28 cellular contexts compared by ENCODE assay signal in genomic region chr1:44855742-44856141, GRCh38. TPM values are rescaled to one million over a fixed set of nuclear protein-coding genes. Genes with fewer than 3 reads are reported as not detected.
DNase-seq lines count a peak whose midpoint lies in the region; ATAC-seq, FAIRE-seq and TF ChIP-seq lines count a peak whose summit lies in the region.
"Had no signal": no experiment of that assay in that cellular context is flagged by ENCODE, and none has a peak within 500 bp of the region (broad histone marks: within the 10 kb centered on the region; RNA-seq: fewer than 3 reads in every experiment).

No MANE protein-coding gene starts in this region.

- H3K9ac ChIP-seq in keratinocyte (ENCODE audit: control insufficient read depth, extremely low read depth, insufficient read depth, low read length), result no peak overlapping the region
- H3K9ac ChIP-seq: BLaER1, GM23248, KMS-11, SK-N-SH had no signal

- no peak for FAIRE-seq in bronchial epithelial cell (lab: Jason Lieb, UNC)
- FAIRE-seq in keratinocyte (lab: Jason Lieb, UNC), result no peak
- no peak for FAIRE-seq in small intestine (lab: Jason Lieb, UNC)
- FAIRE-seq in frontal cortex (lab: Jason Lieb, UNC), result no peak
- FAIRE-seq: A204.1, G401.6 had no signal

- H3K4me3 ChIP-seq in bronchial epithelial cell (ENCODE audit: low read depth, low read length) (no peak overlapping the region), keratinocyte (ENCODE audit: control insufficient read depth in 2 of 3, extremely low read depth in 1 of 3, insufficient read depth in 2 of 3, low read depth in 1 of 3, low read length in 3 of 3) (no peak overlapping the region), small intestine (ENCODE audit: low read depth in 1 of 2, low read length in 2 of 2) (no peak overlapping the region)
- H3K4me3 ChIP-seq: BLaER1, GM23248 had no signal

- H3K36me3 ChIP-seq in bronchial epithelial cell (ENCODE audit: control insufficient read depth, insufficient read depth, low read length) (peaks cover 2% of the 10 kb centered on the region), keratinocyte (ENCODE audit: control insufficient read depth in 2 of 2, extremely low read depth in 1 of 2, insufficient read depth in 2 of 2, low read length in 2 of 2) (no peaks in the 10 kb centered on the region), small intestine (ENCODE audit: control insufficient read depth in 2 of 2, insufficient read depth in 2 of 2, low read length in 2 of 2) (no peaks in the 10 kb centered on the region)

- H3K4me1 ChIP-seq in keratinocyte (ENCODE audit: control insufficient read depth, extremely low read depth, insufficient read depth, low read length) (no peaks in the 10 kb centered on the region), small intestine (ENCODE audit: control insufficient read depth in 2 of 2, insufficient read depth in 1 of 2, low read depth in 1 of 2, low read length in 1 of 2) (no peaks in the 10 kb centered on the region)

- no peak overlapping the region for H3K4me2 ChIP-seq in keratinocyte (ENCODE audit: control insufficient read depth, extremely low read depth, insufficient read depth, low read depth, low read length)
- H3K4me2 ChIP-seq: BLaER1, KMS-11, SK-N-SH had no signal

- peak; percentile 12 for TF ChIP-seq CTCF in bronchial epithelial cell (IDR thresholded peaks at IDR 0.05; ENCODE audit: insufficient read depth, low read length, severe bottlenecking)
- TF ChIP-seq CTCF in keratinocyte (optimal IDR thresholded peaks at IDR 0.05 in 1 of 3, IDR thresholded peaks at IDR 0.05 in 1 of 3, conservative IDR thresholded peaks at IDR 0.05 in 1 of 3; ENCODE audit: extremely low read depth in 1 of 3, insufficient read depth in 2 of 3, low read length in 3 of 3), result peak in 2 of 3 experiments; percentile 14 to 48

- DNase-seq in HPDE6-E6E7 (ENCODE audit: extremely low spot score), result peak; percentile 45
- DNase-seq in bronchial epithelial cell (ENCODE audit: low read depth), result peak; percentile 61
- no peak for DNase-seq in keratinocyte (ENCODE audit: low read depth, low spot score)
- peak; percentile 70 for DNase-seq in small intestine
- no peak for DNase-seq in naive thymus-derived CD8-positive, alpha-beta T cell
- no peak for DNase-seq in frontal cortex (ENCODE audit: low spot score in 2 of 2)
- DNase-seq: CD4-positive, CD25-positive, alpha-beta regulatory T cell; DMS53; GM23248; H7; NCI-H1048; NCI-H1417 treated with DMSO at 0.1 percent for 48 hours; NCI-H1694 treated with DMSO at 0.1 percent for 48 hours; NCI-H2081; NCI-H226; NCI-H510A; NCI-H69; SIG-M5; SK-N-SH had no signal

- H4K20me1 ChIP-seq in keratinocyte (ENCODE audit: control insufficient read depth, extremely low read depth, insufficient read depth, low read length), result no peaks in the 10 kb centered on the region
- H4K20me1 ChIP-seq: BLaER1 had no signal

- no peak for ATAC-seq in HG02623 (IDR thresholded peaks at IDR 0.05; ENCODE audit: unreplicated experiment)
- no peak for ATAC-seq in naive thymus-derived CD8-positive, alpha-beta T cell
- ATAC-seq: Panc1 had no signal

- no peaks in the 10 kb centered on the region for H3K79me2 ChIP-seq in keratinocyte (ENCODE audit: control insufficient read depth, insufficient read depth, low read length)

- 76 to 81% (median 78%) methylated on average over 7 of the region's 7 CpGs for WGBS in small intestine, 3 donors

- no peaks in the 10 kb centered on the region for H3K27me3 Mint-ChIP-seq in naive thymus-derived CD8-positive, alpha-beta T cell
- H3K27me3 Mint-ChIP-seq: CD4-positive, CD25-positive, alpha-beta regulatory T cell; IgD-negative memory B cell had no signal

- H3K4me3 Mint-ChIP-seq in naive thymus-derived CD8-positive, alpha-beta T cell, result no peak overlapping the region
- H3K4me3 Mint-ChIP-seq: CD4-positive, CD25-positive, alpha-beta regulatory T cell; IgD-negative memory B cell had no signal

- no peaks in the 10 kb centered on the region for H3K9me1 ChIP-seq in keratinocyte (ENCODE audit: control insufficient read depth, extremely low read depth, insufficient read depth, low read length)

- no peaks in the 10 kb centered on the region for H3K27me3 ChIP-seq in bronchial epithelial cell (ENCODE audit: control insufficient read depth, insufficient read depth, low read length)
- no peaks in the 10 kb centered on the region for H3K27me3 ChIP-seq in keratinocyte (ENCODE audit: control insufficient read depth, extremely low read depth, insufficient read depth, low read length)
- no peaks in the 10 kb centered on the region for H3K27me3 ChIP-seq in small intestine (ENCODE audit: control insufficient read depth in 2 of 2, insufficient read depth in 2 of 2, low read length in 2 of 2)
- H3K27me3 ChIP-seq: BLaER1 had no signal

- dilution Hi-C loops in keratinocyte (cut with MboI; ENCODE audit: extremely low pct_ligation_motif_present, low sequenced_read_pairs), result no loop called here

- H3K9me3 Mint-ChIP-seq in naive thymus-derived CD8-positive, alpha-beta T cell, result no peaks in the 10 kb centered on the region
- H3K9me3 Mint-ChIP-seq: CD4-positive, CD25-positive, alpha-beta regulatory T cell; IgD-negative memory B cell had no signal

- H3K27ac ChIP-seq in keratinocyte (ENCODE audit: control insufficient read depth, insufficient read depth, low read length), result no peak overlapping the region
- no peak overlapping the region for H3K27ac ChIP-seq in small intestine (ENCODE audit: low read depth in 1 of 2, low read length in 1 of 2)
- H3K27ac ChIP-seq: BLaER1, GM23248, KMS-11 had no signal

- no peak overlapping the region for H2AFZ ChIP-seq in keratinocyte (ENCODE audit: control insufficient read depth, low read length)
- H2AFZ ChIP-seq: GM23248 had no signal

- H3K9me3 ChIP-seq in keratinocyte (ENCODE audit: control insufficient read depth, low read depth, low read length) (no peaks in the 10 kb centered on the region), small intestine (ENCODE audit: control insufficient read depth, low read depth) (no peaks in the 10 kb centered on the region)
- H3K9me3 ChIP-seq: BLaER1, SK-N-SH had no signal

- peaks cover 3 to 60% (median 10%) of the 10 kb centered on the region in 3 donors for H3K36me3 Mint-ChIP-seq in naive thymus-derived CD8-positive, alpha-beta T cell

- peaks cover 0 to 9% (median 0%) of the 10 kb centered on the region in 4 donors for H3K4me1 Mint-ChIP-seq in naive thymus-derived CD8-positive, alpha-beta T cell

- POLR2A ChIA-PET in naive thymus-derived CD8-positive, alpha-beta T cell (lab: Charles Lee), result no interaction called here

- no peak overlapping the region for H3K27ac Mint-ChIP-seq in naive thymus-derived CD8-positive, alpha-beta T cell

RNA-seq across cellular contexts. Expression of gene PTCH2, which starts 12.7 kb away (rescaled TPM):
- total RNA-seq in bronchial epithelial cell (under 0.01 TPM in 1 of 2 replicates, not detected in the other), frontal cortex (0.82 TPM)
- polyA plus RNA-seq in keratinocyte (0.01 to 0.19 TPM (median 0.03 TPM) in 3 replicates), small intestine (under 1 TPM; 0.27 to 0.45 (median 0.27) TPM)
- not detected for polyA plus RNA-seq in keratinocyte (2011; ENCODE audit: low read depth)
- 0.04 TPM in 1 of 2 replicates, not detected in the other for polyA plus RNA-seq in keratinocyte (2011; cell fraction: cytosol; rRNA removed)
- 0.60 and 0.67 TPM in 2 replicates for polyA plus RNA-seq in keratinocyte (2011; cell fraction: nucleus; rRNA removed)
- polyA plus RNA-seq in keratinocyte (2012; ENCODE audit: low replicate concordance), result 0.02 and 0.32 TPM in 2 replicates
- polyA minus RNA-seq in keratinocyte, result 0.10 to 0.16 TPM (median 0.13 TPM) in 3 replicates
- 1.9 TPM for polyA minus RNA-seq in keratinocyte (2011; cell fraction: cytosol; rRNA and poly(A)+ RNA removed)
- polyA minus RNA-seq in keratinocyte (2011; cell fraction: nucleus; rRNA and poly(A)+ RNA removed), result 0.11 and 0.31 TPM in 2 replicates
- total RNA-seq in naive thymus-derived CD8-positive, alpha-beta T cell, result 1 to 10 TPM; 1.6 to 2.0 TPM
- not detected for polyA plus RNA-seq in naive thymus-derived CD8-positive, alpha-beta T cell

RNA-seq across cellular contexts. Expression of gene BTBD19, which starts 47.4 kb away (rescaled TPM):
- 0.53 and 0.77 TPM in 2 replicates for total RNA-seq in bronchial epithelial cell
- 2.2 to 3.9 TPM (median 2.9 TPM) in 3 replicates for polyA plus RNA-seq in keratinocyte
- 4.7 TPM for polyA plus RNA-seq in keratinocyte (2011; ENCODE audit: low read depth)
- 0.47 and 0.50 TPM in 2 replicates for polyA plus RNA-seq in keratinocyte (2011; cell fraction: cytosol; rRNA removed)
- polyA plus RNA-seq in keratinocyte (2011; cell fraction: nucleus; rRNA removed), result 19.0 and 20.5 TPM in 2 replicates
- 1.7 and 4.0 TPM in 2 replicates for polyA plus RNA-seq in keratinocyte (2012; ENCODE audit: low replicate concordance)
- 1.1 to 2.5 TPM (median 2.2 TPM) in 3 replicates for polyA minus RNA-seq in keratinocyte
- polyA minus RNA-seq in keratinocyte (2011; cell fraction: cytosol; rRNA and poly(A)+ RNA removed), result not detected
- polyA minus RNA-seq in keratinocyte (2011; cell fraction: nucleus; rRNA and poly(A)+ RNA removed), result 5.1 and 5.5 TPM in 2 replicates
- 1 to 10 TPM; 1.1 to 2.0 (median 1.3) TPM for polyA plus RNA-seq in small intestine
- 1 to 10 TPM; 6.5 to 8.8 TPM for total RNA-seq in naive thymus-derived CD8-positive, alpha-beta T cell
- under 1 TPM; 0.16 to 0.47 (median 0.44) TPM for polyA plus RNA-seq in naive thymus-derived CD8-positive, alpha-beta T cell
- total RNA-seq in frontal cortex, result under 0.01 TPM
- polyA plus RNA-seq: IgD-negative memory B cell had no signal

RNA-seq across cellular contexts. Expression of gene DYNLT4, which starts 48.6 kb away (rescaled TPM):
- total RNA-seq in bronchial epithelial cell (not detected in 2 replicates), frontal cortex (not detected)
- polyA plus RNA-seq in keratinocyte (not detected in 3 replicates), small intestine (under 1 TPM in 1 of 3 donors, not detected in 2; 0.46 TPM)
- polyA plus RNA-seq in keratinocyte (2011; ENCODE audit: low read depth), result not detected
- polyA plus RNA-seq in keratinocyte (2011; cell fraction: cytosol; rRNA removed), result not detected in 2 replicates
- not detected in 2 replicates for polyA plus RNA-seq in keratinocyte (2011; cell fraction: nucleus; rRNA removed)
- 0.48 and 0.80 TPM in 2 replicates for polyA plus RNA-seq in keratinocyte (2012; ENCODE audit: low replicate concordance)
- not detected in 3 replicates for polyA minus RNA-seq in keratinocyte
- not detected for polyA minus RNA-seq in keratinocyte (2011; cell fraction: cytosol; rRNA and poly(A)+ RNA removed)
- polyA minus RNA-seq in keratinocyte (2011; cell fraction: nucleus; rRNA and poly(A)+ RNA removed), result not detected in 2 replicates
- total RNA-seq in naive thymus-derived CD8-positive, alpha-beta T cell, result 1 to 10 TPM; 1.2 to 2.1 TPM
- polyA plus RNA-seq in naive thymus-derived CD8-positive, alpha-beta T cell, result under 1 TPM in 2 of 3 donors, not detected in 1; 0.24 to 0.86 TPM
- total RNA-seq: GM23248, H7, OCI-LY7 had no signal
- polyA plus RNA-seq: AG04450, IgD-negative memory B cell had no signal

RNA-seq across cellular contexts. Expression of gene PLK3, which starts 55.6 kb away (rescaled TPM):
- total RNA-seq in bronchial epithelial cell (14.2 and 19.5 TPM in 2 replicates), frontal cortex (10.2 TPM)
- polyA plus RNA-seq in keratinocyte (30.6 to 34.0 TPM (median 33.5 TPM) in 3 replicates), small intestine (10 to 100 TPM in 1 of 3 donors, 1 to 10 TPM in 2; 5.4 to 11.9 (median 9.4) TPM)
- 38.6 TPM for polyA plus RNA-seq in keratinocyte (2011; ENCODE audit: low read depth)
- 23.9 and 32.6 TPM in 2 replicates for polyA plus RNA-seq in keratinocyte (2011; cell fraction: cytosol; rRNA removed)
- 111 and 118 TPM in 2 replicates for polyA plus RNA-seq in keratinocyte (2011; cell fraction: nucleus; rRNA removed)
- polyA plus RNA-seq in keratinocyte (2012; ENCODE audit: low replicate concordance), result 21.8 and 38.7 TPM in 2 replicates
- 30.0 to 41.4 TPM (median 39.0 TPM) in 3 replicates for polyA minus RNA-seq in keratinocyte
- polyA minus RNA-seq in keratinocyte (2011; cell fraction: cytosol; rRNA and poly(A)+ RNA removed), result 31.7 TPM
- polyA minus RNA-seq in keratinocyte (2011; cell fraction: nucleus; rRNA and poly(A)+ RNA removed), result 46.9 and 49.6 TPM in 2 replicates
- total RNA-seq in naive thymus-derived CD8-positive, alpha-beta T cell, result 100 to 1,000 TPM; 139 to 140 TPM
- polyA plus RNA-seq in naive thymus-derived CD8-positive, alpha-beta T cell, result 10 to 100 TPM; 14.3 to 36.0 (median 25.5) TPM

Comparison
In these comparisons a context has a peak if more than half of its experiments do, and no peak if none do; other contexts are left out.
1. DNase-seq: peak in HPDE6-E6E7 (single experiment), bronchial epithelial cell (single experiment) and small intestine (single experiment); none in keratinocyte (single experiment), naive thymus-derived CD8-positive, alpha-beta T cell (0 of 10) and frontal cortex (0 of 2).